In genomic region chr11:130861902-130862552, GRCh38 we compare ENCODE assay signal across 8 cellular contexts. TPM values are rescaled to one million over a fixed set of nuclear protein-coding genes. Genes with fewer than 3 reads are reported as not detected.
DNase-seq lines count a peak whose midpoint lies in the region; ATAC-seq and TF ChIP-seq lines count a peak whose summit lies in the region.

No MANE protein-coding gene starts in this region.

- H3K27me3 ChIP-seq in heart left ventricle (no peaks in the 10 kb centered on the region), vagina (no peaks in the 10 kb centered on the region)

- H3K4me1 ChIP-seq in heart left ventricle (peaks cover 0 to 36% (median 14%) of the 10 kb centered on the region in 12 donors), vagina (peaks cover 6% of the 10 kb centered on the region)

- TF ChIP-seq POLR2A in heart left ventricle (IDR thresholded peaks at IDR 0.05) (no peak), vagina (IDR thresholded peaks at IDR 0.05) (no peak)

- DNase-seq in NCI-H1436 (lab: John Stamatoyannopoulos, UW) (peak; percentile 89), SW 1271 (lab: John Stamatoyannopoulos, UW) (peak; percentile 62 to 66), heart left ventricle (peak; percentile 87 to 95 (median 90)), pulmonary artery endothelial cell (ENCODE audit: low read depth, low spot score) (peak; percentile 86), vagina (ENCODE audit: extremely low spot score in 2 of 2) (peak in 1 of 2 donors; percentile 89)
- DNase-seq in activated naive CD8-positive, alpha-beta T cell treated with anti-CD3 and anti-CD28 coated beads, Interleukin-2, amount 50 U/mL, for 16 hours (ENCODE audit: low read depth, low spot score) = peak; percentile 71

- TF ChIP-seq CTCF in GM12875 (IDR thresholded peaks at IDR 0.05; ENCODE audit: borderline replicate concordance, insufficient read depth, low read depth, low read length) = peak; percentile 99
- peak; percentile 99 to 100 (median 100) for TF ChIP-seq CTCF in heart left ventricle (IDR thresholded peaks at IDR 0.05)
- TF ChIP-seq CTCF in vagina (IDR thresholded peaks at IDR 0.05) = peak; percentile 100

- H3K36me3 ChIP-seq in heart left ventricle = no peaks in the 10 kb centered on the region
- H3K36me3 ChIP-seq in vagina = no peaks in the 10 kb centered on the region

- ATAC-seq in HG02798 (IDR thresholded peaks at IDR 0.05; ENCODE audit: poor library complexity, unreplicated experiment) = peak; percentile 81
- peak; percentile 38 to 72 (median 58) for ATAC-seq in heart left ventricle

- H3K4me3 ChIP-seq in GM12875 (ENCODE audit: low read depth, low read length) (no peak overlapping the region), heart left ventricle (peak overlapping the region in 1 of 12 donors; percentile 2), vagina (no peak overlapping the region)

- H3K27ac ChIP-seq in heart left ventricle (peak overlapping the region in 1 of 12 donors; percentile 28), vagina (no peak overlapping the region)

- 14 to 18% (median 16%) methylated on average over 18 to 25 of the region's 25 CpGs for WGBS in heart left ventricle, 4 donors

- intact Hi-C loops in heart left ventricle (cut with DNase I) = loop anchor here (1.0 to 10.0 kb wide), 11 partner anchors 33 to 650 kb away; no protein-coding TSS in a partner anchor
- intact Hi-C loops in vagina (cut with DNase I) = loop anchor here (1.0 kb wide), 1 partner anchor 428 kb away; no protein-coding TSS in a partner anchor

- H3K9me3 ChIP-seq in heart left ventricle (no peaks in the 10 kb centered on the region), vagina (no peaks in the 10 kb centered on the region)

RNA-seq across cellular contexts. Expression of gene SNX19, which starts 54.3 kb away (rescaled TPM):
- total RNA-seq in heart left ventricle = 100 to 1,000 TPM in 1 of 9 donors, 10 to 100 TPM in 8; 35.3 to 121 (median 58.3) TPM
- polyA plus RNA-seq in heart left ventricle = 10 to 100 TPM; 10.8 to 37.0 TPM
- 31.7 and 65.2 TPM in 2 replicates for total RNA-seq in pulmonary artery endothelial cell
- total RNA-seq in vagina = 67.5 TPM
